Comparison of ENCODE assay signal across 8 cellular contexts in the genomic region with DNA sequence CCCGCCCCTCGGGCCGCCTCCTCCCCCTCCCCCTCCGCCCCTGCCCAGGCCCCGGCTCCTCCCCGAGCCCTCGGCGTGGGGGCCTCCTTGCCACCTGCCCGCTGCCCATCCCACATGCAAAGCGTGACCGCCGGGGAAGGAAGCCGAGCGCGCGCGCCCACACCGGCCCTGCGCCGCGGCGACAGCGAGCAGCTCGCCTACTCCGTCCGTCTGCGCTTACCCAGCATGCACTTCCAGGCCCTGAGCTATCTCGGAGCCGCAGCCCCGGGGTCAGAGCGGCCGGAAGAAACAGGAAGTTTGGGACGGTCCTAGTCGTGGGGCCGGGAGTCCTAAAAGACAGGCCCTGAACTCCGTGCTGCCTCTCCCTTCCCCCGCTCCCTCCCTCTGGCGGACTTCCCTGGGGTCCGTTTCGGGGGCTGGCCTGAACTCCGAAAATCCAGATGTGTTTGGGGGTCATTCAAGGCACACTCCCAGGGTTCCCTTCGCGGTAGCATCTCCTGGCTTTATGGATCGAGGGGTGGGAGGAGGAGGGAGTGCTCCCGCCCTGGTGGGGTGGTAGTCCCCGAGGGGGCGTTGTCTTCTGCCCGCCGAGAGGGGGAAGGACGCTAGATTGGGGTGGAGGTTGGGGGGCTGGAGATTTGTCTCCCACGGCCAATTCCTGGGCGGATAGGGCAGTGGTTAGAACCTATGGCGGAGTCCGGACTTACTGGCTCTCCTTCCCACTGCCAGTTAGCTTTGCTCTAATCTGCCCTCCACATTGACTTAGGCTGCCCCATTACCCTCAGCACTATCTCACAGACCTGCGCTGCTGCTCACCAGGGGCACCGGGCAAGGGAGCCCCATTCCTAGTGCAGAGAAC. TPM values are rescaled to one million over a fixed set of nuclear protein-coding genes. Genes with fewer than 3 reads are reported as not detected.
DNase-seq lines count a peak whose midpoint lies in the region; ATAC-seq and TF ChIP-seq lines count a peak whose summit lies in the region.

No MANE protein-coding gene starts in this region.

- no peak for DNase-seq in AG04450 (ENCODE audit: low read depth, low spot score)
- DNase-seq in GM13976 (ENCODE audit: low spot score), result peak; percentile 84
- DNase-seq in NCI-H146 treated with DMSO at 0.1 percent for 48 hours (lab: John Stamatoyannopoulos, UW; ENCODE audit: unreplicated experiment), result peak; percentile 31
- peak; percentile 31 for DNase-seq in activated CD4-positive, alpha-beta T cell treated with anti-CD3 and anti-CD28 coated beads, Interleukin-2, amount 10 ng/mL, durations not matched to agents 7 days and 5 days
- DNase-seq in fibroblast of lung (ENCODE audit: low read depth in 2 of 2), result peak; percentile 44 to 46
- DNase-seq in natural killer cell, result no peak
- no peak for DNase-seq in vagina (ENCODE audit: extremely low spot score in 2 of 2)

- intact Hi-C loops in natural killer cell (cut with micrococcal nuclease), result no loop called here
- intact Hi-C loops in vagina (cut with DNase I), result no loop called here

- H3K36me3 ChIP-seq in fibroblast of lung (ENCODE audit: control insufficient read depth, insufficient read depth, low read length) (no peaks in the 10 kb centered on the region), vagina (no peaks in the 10 kb centered on the region)

- H3K4me3 Mint-ChIP-seq in activated CD4-positive, alpha-beta T cell treated with anti-CD3 and anti-CD28 coated beads, Interleukin-2, amount 10 ng/mL, durations not matched to agents 7 days and 5 days, result peak overlapping the region; percentile 55
- peak overlapping the region; percentile 56 for H3K4me3 Mint-ChIP-seq in natural killer cell

- CTCF ChIA-PET in AG04450 (lab: Charles Lee), result interaction anchor here (1.0 kb wide), 1 partner anchor 32 kb away, joined by 3 read pairs; no protein-coding TSS in a partner anchor
- CTCF ChIA-PET in activated CD4-positive, alpha-beta T cell treated with anti-CD3 and anti-CD28 coated beads, Interleukin-2, amount 10 ng/mL, durations not matched to agents 7 days and 5 days (lab: Charles Lee), result interaction anchor here (0.8 to 1.5 kb wide), 4 partner anchors 10 to 41 kb away, joined by 3 to 8 read pairs (median 4); no protein-coding TSS in a partner anchor

- peak overlapping the region; percentile 41 for H3K4me3 ChIP-seq in AG04450 (ENCODE audit: low read depth, low read length)
- H3K4me3 ChIP-seq in fibroblast of lung (replicated peaks in 1 of 4; ENCODE audit: control extremely low read depth in 1 of 4, insufficient read depth in 1 of 4, low read depth in 3 of 4, low read length in 4 of 4), result peak overlapping the region in 3 of 4 experiments; percentile 8 to 44 (median 10)
- peak overlapping the region; percentile 43 for H3K4me3 ChIP-seq in vagina

- no peak for TF ChIP-seq POLR2A in vagina (IDR thresholded peaks at IDR 0.05)

- no peaks in the 10 kb centered on the region for H3K9me3 ChIP-seq in AG04450 (ENCODE audit: control insufficient read depth, insufficient read depth, low read length)
- no peaks in the 10 kb centered on the region for H3K9me3 ChIP-seq in fibroblast of lung (ENCODE audit: control insufficient read depth, insufficient read depth, low read depth, low read length)
- no peaks in the 10 kb centered on the region for H3K9me3 ChIP-seq in vagina

- H3K9ac ChIP-seq in fibroblast of lung (ENCODE audit: insufficient read depth, low read length), result peak overlapping the region; percentile 37

- H3K36me3 Mint-ChIP-seq in activated CD4-positive, alpha-beta T cell treated with anti-CD3 and anti-CD28 coated beads, Interleukin-2, amount 10 ng/mL, durations not matched to agents 7 days and 5 days (ENCODE audit: low read depth), result peaks cover 2% of the 10 kb centered on the region
- no peaks in the 10 kb centered on the region for H3K36me3 Mint-ChIP-seq in natural killer cell

- H3K27me3 ChIP-seq in AG04450 (ENCODE audit: control insufficient read depth, insufficient read depth, low read length) (no peaks in the 10 kb centered on the region), fibroblast of lung (ENCODE audit: control insufficient read depth, insufficient read depth, low read length) (no peaks in the 10 kb centered on the region), vagina (no peaks in the 10 kb centered on the region)

- peak overlapping the region; percentile 54 for H3K27ac Mint-ChIP-seq in activated CD4-positive, alpha-beta T cell treated with anti-CD3 and anti-CD28 coated beads, Interleukin-2, amount 10 ng/mL, durations not matched to agents 7 days and 5 days
- H3K27ac Mint-ChIP-seq in natural killer cell, result peak overlapping the region in 1 of 2 donors; percentile 70

- H3K4me1 ChIP-seq in fibroblast of lung (ENCODE audit: control insufficient read depth, extremely low read depth, insufficient read depth, low read length) (peaks cover 5% of the 10 kb centered on the region), vagina (peaks cover 11% of the 10 kb centered on the region)

- H3K79me2 ChIP-seq in fibroblast of lung (ENCODE audit: control insufficient read depth, insufficient read depth, low read length), result no peaks in the 10 kb centered on the region

- no peak overlapping the region for H3K4me2 ChIP-seq in fibroblast of lung (ENCODE audit: extremely low read depth, insufficient read depth, low read length)

- peaks cover 10% of the 10 kb centered on the region for H3K27me3 Mint-ChIP-seq in activated CD4-positive, alpha-beta T cell treated with anti-CD3 and anti-CD28 coated beads, Interleukin-2, amount 10 ng/mL, durations not matched to agents 7 days and 5 days
- H3K27me3 Mint-ChIP-seq in natural killer cell (ENCODE audit: low read depth in 2 of 2), result peaks cover 0 to 3% of the 10 kb centered on the region in 2 donors

- POLR2A ChIA-PET in AG04450 (lab: Yijun Ruan, JAX), result interaction anchor here (0.6 kb wide), 1 partner anchor 58 kb away, joined by 6 read pairs; no protein-coding TSS in a partner anchor
- POLR2A ChIA-PET in activated CD4-positive, alpha-beta T cell treated with anti-CD3 and anti-CD28 coated beads, Interleukin-2, amount 10 ng/mL, durations not matched to agents 7 days and 5 days (lab: Charles Lee), result no interaction called here

- H3K27ac ChIP-seq in AG04450 (ENCODE audit: low read depth, low read length) (no peak overlapping the region), fibroblast of lung (ENCODE audit: insufficient read depth, low read length) (no peak overlapping the region), vagina (peak overlapping the region; percentile 62)

- peak overlapping the region; percentile 39 for H2AFZ ChIP-seq in fibroblast of lung (ENCODE audit: low read length)

- no peaks in the 10 kb centered on the region for H4K20me1 ChIP-seq in fibroblast of lung (ENCODE audit: control insufficient read depth, extremely low read depth, insufficient read depth, low read length)

- no peaks in the 10 kb centered on the region for H3K9me3 Mint-ChIP-seq in activated CD4-positive, alpha-beta T cell treated with anti-CD3 and anti-CD28 coated beads, Interleukin-2, amount 10 ng/mL, durations not matched to agents 7 days and 5 days
- peaks cover 2 to 3% of the 10 kb centered on the region in 2 donors for H3K9me3 Mint-ChIP-seq in natural killer cell

- no peak for TF ChIP-seq CTCF in AG04450 (IDR thresholded peaks at IDR 0.05; ENCODE audit: low read depth, low read length)
- no peak for TF ChIP-seq CTCF in GM13976 (IDR thresholded peaks at IDR 0.05; ENCODE audit: borderline replicate concordance, control extremely low read depth, extremely low read depth, insufficient read depth, missing control alignments)
- TF ChIP-seq CTCF in fibroblast of lung (conservative IDR thresholded peaks at IDR 0.05 in 1 of 2, IDR thresholded peaks at IDR 0.05 in 1 of 2; ENCODE audit: low read depth in 1 of 2, low read length in 2 of 2), result no peak
- TF ChIP-seq CTCF in natural killer cell (IDR thresholded peaks at IDR 0.05), result no peak
- TF ChIP-seq CTCF in vagina (IDR thresholded peaks at IDR 0.05), result no peak

- H3K4me1 Mint-ChIP-seq in activated CD4-positive, alpha-beta T cell treated with anti-CD3 and anti-CD28 coated beads, Interleukin-2, amount 10 ng/mL, durations not matched to agents 7 days and 5 days, result peaks cover 43% of the 10 kb centered on the region
- H3K4me1 Mint-ChIP-seq in natural killer cell, result peaks cover 23 to 28% of the 10 kb centered on the region in 2 donors

- in situ Hi-C loops in GM13976 (cut with MboI; ENCODE audit: low sequenced_read_pairs, unreplicated experiment), result no loop called here

- ATAC-seq in HG02759 (IDR thresholded peaks at IDR 0.05; ENCODE audit: unreplicated experiment), result peak; percentile 76
- ATAC-seq in natural killer cell, result peak; percentile 47 to 79 (median 53)

RNA-seq across cellular contexts. Expression of a gene that starts 25.0 kb away (rescaled TPM):
- polyA plus RNA-seq in AG04450 (2011; rRNA removed) (1.0 and 1.7 TPM in 2 replicates), fibroblast of lung (1.1 and 1.3 TPM in 2 replicates)
- polyA minus RNA-seq in AG04450 (2011; rRNA and poly(A)+ RNA removed), result 2.4 and 2.9 TPM in 2 replicates
- total RNA-seq in activated CD4-positive, alpha-beta T cell treated with anti-CD3 and anti-CD28 coated beads, Interleukin-2, amount 10 ng/mL, durations not matched to agents 7 days and 5 days, result 1 to 10 TPM; 4.0 to 4.5 TPM
- total RNA-seq in fibroblast of lung (1.3 and 2.8 TPM in 2 replicates), natural killer cell (10 to 100 TPM in 1 of 3 donors, 1 to 10 TPM in 2; 6.5 to 10.5 (median 9.9) TPM), vagina (6.1 TPM)
- polyA plus RNA-seq in fibroblast of lung (2012), result 4.6 and 5.5 TPM in 2 replicates
- polyA minus RNA-seq in fibroblast of lung (ENCODE audit: low replicate concordance), result 10.1 and 12.1 TPM in 2 replicates

RNA-seq across cellular contexts. Expression of a gene that starts 51.5 kb away (rescaled TPM):
- polyA plus RNA-seq in AG04450 (2011; rRNA removed), result 18.0 and 20.8 TPM in 2 replicates
- 12.6 and 14.3 TPM in 2 replicates for polyA minus RNA-seq in AG04450 (2011; rRNA and poly(A)+ RNA removed)
- 10 to 100 TPM; 26.4 to 28.6 TPM for total RNA-seq in activated CD4-positive, alpha-beta T cell treated with anti-CD3 and anti-CD28 coated beads, Interleukin-2, amount 10 ng/mL, durations not matched to agents 7 days and 5 days
- 15.0 and 17.5 TPM in 2 replicates for total RNA-seq in fibroblast of lung
- polyA plus RNA-seq in fibroblast of lung, result 15.6 and 20.3 TPM in 2 replicates
- polyA plus RNA-seq in fibroblast of lung (2012), result 14.2 and 17.3 TPM in 2 replicates
- 0.98 and 3.5 TPM in 2 replicates for polyA minus RNA-seq in fibroblast of lung (ENCODE audit: low replicate concordance)
- total RNA-seq in natural killer cell, result 10 to 100 TPM in 2 of 3 donors, 1 to 10 TPM in 1; 9.5 to 11.6 (median 11.0) TPM
- total RNA-seq in vagina, result 9.8 TPM

Comparison
In these comparisons a context has a peak if more than half of its experiments do, and no peak if none do; other contexts are left out.
1. DNase-seq: peak in GM13976 (single experiment), NCI-H146 treated with DMSO at 0.1 percent for 48 hours (single experiment), activated CD4-positive, alpha-beta T cell treated with anti-CD3 and anti-CD28 coated beads, Interleukin-2, amount 10 ng/mL, durations not matched to agents 7 days and 5 days (single experiment) and fibroblast of lung (2 of 2); none in AG04450 (single experiment), natural killer cell (single experiment) and vagina (0 of 2).
2. Peak in every context shown above with its lines, with median percentiles within 50 percentile points of each other: H3K4me3 ChIP-seq.